In genomic region chr1:150243003-150243402, GRCh38 we compare ENCODE assay signal across 24 cellular contexts. TPM values are rescaled to one million over a fixed set of nuclear protein-coding genes. Genes with fewer than 3 reads are reported as not detected.
"Had no signal": no experiment of that assay in that cellular context is flagged by ENCODE, and none has a peak within 500 bp of the region (broad histone marks: within the 10 kb centered on the region; RNA-seq: fewer than 3 reads in every experiment).

No MANE protein-coding gene starts in this region.

- DNase-seq: cortex of kidney; dorsolateral prefrontal cortex; effector memory CD4-positive, alpha-beta T cell; gastrocnemius medialis; heart right ventricle; hypothalamus; islet precursor cell; left lung; mesendoderm; naive B cell; stimulated activated CD4-positive, alpha-beta T cell treated with anti-CD3 and anti-CD28 coated beads, Interleukin-12 subunit alpha, Interleukin-12 subunit beta, amount 100 ng/mL, for 4 hours; stimulated activated naive CD4-positive, alpha-beta T cell treated with Interleukin-2 at 50 U/mL for 16 hours; upper lobe of left lung had no signal

- H3K9me3 ChIP-seq: esophagus muscularis mucosa, gastrocnemius medialis, heart right ventricle, left lung, prostate gland, upper lobe of left lung, vagina had no signal

- ATAC-seq: gastrocnemius medialis, left lung, sciatic nerve had no signal

- H2AFZ ChIP-seq: parathyroid adenoma had no signal

- H3K9ac ChIP-seq: parathyroid adenoma had no signal

- H3K4me1 ChIP-seq: esophagus muscularis mucosa, gastrocnemius medialis, heart right ventricle, left lung, parathyroid adenoma, prostate gland, upper lobe of left lung, vagina had no signal

- H3K27me3 ChIP-seq: esophagus muscularis mucosa, gastrocnemius medialis, left lung, upper lobe of left lung, vagina had no signal

- H3K27ac ChIP-seq: dorsolateral prefrontal cortex, epithelial cell of prostate, esophagus muscularis mucosa, gastrocnemius medialis, heart right ventricle, left lung, parathyroid adenoma, prostate gland, skin epidermis, upper lobe of left lung, vagina had no signal

- H3K36me3 ChIP-seq: esophagus muscularis mucosa, gastrocnemius medialis, heart right ventricle, left lung, prostate gland, upper lobe of left lung, vagina had no signal

- H3K4me3 ChIP-seq: dorsolateral prefrontal cortex, esophagus muscularis mucosa, gastrocnemius medialis, heart right ventricle, left lung, lung, prostate gland, skin epidermis, upper lobe of left lung, vagina had no signal

- H3K79me2 ChIP-seq: parathyroid adenoma had no signal

RNA-seq across cellular contexts. Expression of gene CA14, which starts 14.6 kb away (rescaled TPM):
- total RNA-seq: fibroblast of villous mesenchyme, omental fat pad, renal cortical epithelial cell, vagina had no signal
